8 cellular contexts compared by ENCODE assay signal in genomic region chr16:48318630-48319029, GRCh38.
DNase-seq lines count a peak whose midpoint lies in the region; ATAC-seq and TF ChIP-seq lines count a peak whose summit lies in the region.

No MANE protein-coding gene starts in this region.

- no peaks in the 10 kb centered on the region for H3K27me3 Mint-ChIP-seq in activated CD4-positive, alpha-beta memory T cell treated with anti-CD3 and anti-CD28 coated beads, Interleukin-2, amount 10 ng/mL, durations not matched to agents 7 days and 5 days

- H3K4me3 ChIP-seq in right atrium auricular region (no peak overlapping the region), heart right ventricle (peak overlapping the region in 1 of 10 donors; percentile 2), thymus (ENCODE audit: low read length) (no peak overlapping the region)

- DNase-seq in Right ventricle myocardium superior (no peak), right atrium auricular region (ENCODE audit: low spot score) (no peak), heart right ventricle (peak in 1 of 2 donors; percentile 74), NCI-H510A (lab: John Stamatoyannopoulos, UW) (no peak)
- peak; percentile 38 for DNase-seq in activated CD4-positive, alpha-beta memory T cell treated with anti-CD3 and anti-CD28 coated beads, Interleukin-2, amount 10 ng/mL, durations not matched to agents 7 days and 5 days
- DNase-seq in activated CD4-positive, CD25-positive, alpha-beta regulatory T cell treated with anti-CD3 and anti-CD28 coated beads, Interleukin-2, amount 50 U/mL, for 72 hours = no peak

- peaks cover 35% of the 10 kb centered on the region for H3K4me1 Mint-ChIP-seq in activated CD4-positive, alpha-beta memory T cell treated with anti-CD3 and anti-CD28 coated beads, Interleukin-2, amount 10 ng/mL, durations not matched to agents 7 days and 5 days

- ATAC-seq in Right ventricle myocardium superior (ENCODE audit: poor library complexity) (peak; percentile 87), heart right ventricle (peak; percentile 69 to 93 (median 90)), GM21529 (IDR thresholded peaks at IDR 0.05; ENCODE audit: unreplicated experiment) (no peak)

- no peaks in the 10 kb centered on the region for H3K27me3 ChIP-seq in right atrium auricular region
- H3K27me3 ChIP-seq in heart right ventricle = no peaks in the 10 kb centered on the region
- no peaks in the 10 kb centered on the region for H3K27me3 ChIP-seq in thymus (ENCODE audit: control insufficient read depth, insufficient read depth)

- intact Hi-C loops in Right ventricle myocardium superior (cut with DNase I) (no loop called here), heart right ventricle (cut with DNase I) (loop anchor here in 1 of 10 donors (1.0 kb wide), 1 partner anchor 32 kb away; no protein-coding TSS in a partner anchor)

- CTCF ChIA-PET in activated CD4-positive, alpha-beta memory T cell treated with anti-CD3 and anti-CD28 coated beads, Interleukin-2, amount 10 ng/mL, durations not matched to agents 7 days and 5 days (lab: Charles Lee) = interaction anchor here (1.1 to 1.8 kb wide), 2 partner anchors 305 to 312 kb away, joined by 5 to 8 read pairs; no protein-coding TSS in a partner anchor

- H3K27ac Mint-ChIP-seq in activated CD4-positive, alpha-beta memory T cell treated with anti-CD3 and anti-CD28 coated beads, Interleukin-2, amount 10 ng/mL, durations not matched to agents 7 days and 5 days = peak overlapping the region; percentile 79

- H3K4me1 ChIP-seq in right atrium auricular region = peaks cover 5 to 22% of the 10 kb centered on the region in 2 donors
- peaks cover 3 to 55% (median 33%) of the 10 kb centered on the region in 9 donors for H3K4me1 ChIP-seq in heart right ventricle
- H3K4me1 ChIP-seq in thymus (ENCODE audit: control insufficient read depth, insufficient read depth, low read length) = peaks cover 13% of the 10 kb centered on the region

- TF ChIP-seq CTCF in right atrium auricular region (IDR thresholded peaks at IDR 0.05) (no peak), heart right ventricle (IDR thresholded peaks at IDR 0.05) (no peak)

- no peaks in the 10 kb centered on the region for H3K9me3 Mint-ChIP-seq in activated CD4-positive, alpha-beta memory T cell treated with anti-CD3 and anti-CD28 coated beads, Interleukin-2, amount 10 ng/mL, durations not matched to agents 7 days and 5 days

- no peak overlapping the region for H3K27ac ChIP-seq in right atrium auricular region
- peak overlapping the region in 8 of 10 donors; percentile 56 to 84 (median 72) for H3K27ac ChIP-seq in heart right ventricle
- peak overlapping the region; percentile 83 for H3K27ac ChIP-seq in thymus (ENCODE audit: low read depth)

- no peaks in the 10 kb centered on the region for H3K9me3 ChIP-seq in right atrium auricular region
- peaks cover 0 to 7% (median 0%) of the 10 kb centered on the region in 11 donors for H3K9me3 ChIP-seq in heart right ventricle
- no peaks in the 10 kb centered on the region for H3K9me3 ChIP-seq in thymus (ENCODE audit: control insufficient read depth)

- peaks cover 30% of the 10 kb centered on the region for H3K36me3 Mint-ChIP-seq in activated CD4-positive, alpha-beta memory T cell treated with anti-CD3 and anti-CD28 coated beads, Interleukin-2, amount 10 ng/mL, durations not matched to agents 7 days and 5 days (ENCODE audit: low read depth)

- H3K4me3 Mint-ChIP-seq in activated CD4-positive, alpha-beta memory T cell treated with anti-CD3 and anti-CD28 coated beads, Interleukin-2, amount 10 ng/mL, durations not matched to agents 7 days and 5 days = no peak overlapping the region

- 37 to 43% methylated on average over 4 of the region's 4 CpGs for WGBS in heart right ventricle, 2 donors
- WGBS in thymus = 2% methylated on average over 4 of the region's 4 CpGs

- POLR2A ChIA-PET in activated CD4-positive, alpha-beta memory T cell treated with anti-CD3 and anti-CD28 coated beads, Interleukin-2, amount 10 ng/mL, durations not matched to agents 7 days and 5 days (lab: Charles Lee) = interaction anchor here (0.6 to 1.6 kb wide), 5 partner anchors 31 to 301 kb away, joined by 3 to 8 read pairs (median 4); no protein-coding TSS in a partner anchor

- H3K36me3 ChIP-seq in right atrium auricular region (no peaks in the 10 kb centered on the region), heart right ventricle (peaks cover 0 to 37% (median 11%) of the 10 kb centered on the region in 9 donors), thymus (ENCODE audit: control insufficient read depth, insufficient read depth) (no peaks in the 10 kb centered on the region)

Comparison
In these comparisons a context has a peak if more than half of its experiments do, and no peak if none do; other contexts are left out.
1. H3K27ac ChIP-seq: peak in heart right ventricle (8 of 10) and thymus (single experiment); none in right atrium auricular region (0 of 2).